ENCODE assay signal across 2 cellular contexts in the genomic region with DNA sequence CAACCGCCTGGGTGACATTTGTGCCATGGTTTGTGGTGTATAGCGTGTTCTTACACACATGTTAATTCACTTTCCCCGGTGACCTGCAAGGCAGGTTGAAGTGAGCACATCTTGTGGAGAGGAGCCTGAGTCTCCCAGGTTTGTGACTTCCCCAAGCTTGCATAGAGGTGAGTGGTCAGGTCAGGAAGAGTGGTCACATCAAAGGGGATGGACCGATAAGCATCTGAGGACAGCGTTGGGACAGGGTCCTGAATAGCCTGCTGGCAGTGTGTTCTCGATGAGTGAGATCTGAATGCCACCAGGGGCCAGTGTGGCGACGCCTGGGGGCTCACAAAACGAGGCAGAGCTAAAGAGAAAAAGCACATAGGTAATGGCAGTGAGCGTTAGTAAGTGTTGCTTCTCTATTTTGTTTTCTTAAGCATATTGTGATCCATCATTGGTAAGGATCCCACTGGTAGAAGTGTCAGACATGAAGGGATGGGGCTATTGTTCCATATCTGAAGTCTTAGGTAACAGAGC.
TF ChIP-seq lines count a peak whose summit lies in the region.

No MANE protein-coding gene starts in this region.

TF ChIP-seq in HepG2, 621 proteins besides CTCF, POLR2A, EP300 and RAD21:
- TF ChIP-seq, protein P1, sequence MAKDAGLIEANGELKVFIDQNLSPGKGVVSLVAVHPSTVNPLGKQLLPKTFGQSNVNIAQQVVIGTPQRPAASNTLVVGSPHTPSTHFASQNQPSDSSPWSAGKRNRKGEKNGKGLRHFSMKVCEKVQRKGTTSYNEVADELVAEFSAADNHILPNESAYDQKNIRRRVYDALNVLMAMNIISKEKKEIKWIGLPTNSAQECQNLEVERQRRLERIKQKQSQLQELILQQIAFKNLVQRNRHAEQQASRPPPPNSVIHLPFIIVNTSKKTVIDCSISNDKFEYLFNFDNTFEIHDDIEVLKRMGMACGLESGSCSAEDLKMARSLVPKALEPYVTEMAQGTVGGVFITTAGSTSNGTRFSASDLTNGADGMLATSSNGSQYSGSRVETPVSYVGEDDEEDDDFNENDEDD (CRISPR knock-in tag; IDR thresholded peaks at IDR 0.05; ENCODE audit: borderline replicate concordance) = no peak
- TF ChIP-seq STAG1 (CRISPR knock-in tag; IDR thresholded peaks at IDR 0.05) (peak; percentile 87), NFATC3 (CRISPR knock-in tag; IDR thresholded peaks at IDR 0.05) (no peak), XRCC5 (optimal IDR thresholded peaks at IDR 0.05; ENCODE audit: low read length) (peak; percentile 44), ZFP37 (CRISPR knock-in tag; IDR thresholded peaks at IDR 0.05; ENCODE audit: borderline replicate concordance) (no peak), SMC3 (IDR thresholded peaks at IDR 0.05; ENCODE audit: low read length) (peak; percentile 85), BRD4 (CRISPR knock-in tag; IDR thresholded peaks at IDR 0.05) (no peak), FOXM1 (CRISPR knock-in tag; IDR thresholded peaks at IDR 0.05) (no peak), SRSF9 (IDR thresholded peaks at IDR 0.05; ENCODE audit: borderline replicate concordance, insufficient read depth, low read depth, low read length, poor library complexity, severe bottlenecking) (no peak)
TF ChIP-seq in HepG2: peak in this region for 3.

TF ChIP-seq in K562, 482 proteins besides CTCF, POLR2A, EP300 and RAD21:
- no peak for TF ChIP-seq TOE1 (IDR thresholded peaks at IDR 0.05; ENCODE audit: borderline replicate concordance)
- TF ChIP-seq TOE1 (CRISPR knock-in tag; IDR thresholded peaks at IDR 0.05; ENCODE audit: borderline replicate concordance, low read depth) = no peak
- TF ChIP-seq MCM5 (IDR thresholded peaks at IDR 0.05; ENCODE audit: low read depth) = no peak
- TF ChIP-seq, protein P2, sequence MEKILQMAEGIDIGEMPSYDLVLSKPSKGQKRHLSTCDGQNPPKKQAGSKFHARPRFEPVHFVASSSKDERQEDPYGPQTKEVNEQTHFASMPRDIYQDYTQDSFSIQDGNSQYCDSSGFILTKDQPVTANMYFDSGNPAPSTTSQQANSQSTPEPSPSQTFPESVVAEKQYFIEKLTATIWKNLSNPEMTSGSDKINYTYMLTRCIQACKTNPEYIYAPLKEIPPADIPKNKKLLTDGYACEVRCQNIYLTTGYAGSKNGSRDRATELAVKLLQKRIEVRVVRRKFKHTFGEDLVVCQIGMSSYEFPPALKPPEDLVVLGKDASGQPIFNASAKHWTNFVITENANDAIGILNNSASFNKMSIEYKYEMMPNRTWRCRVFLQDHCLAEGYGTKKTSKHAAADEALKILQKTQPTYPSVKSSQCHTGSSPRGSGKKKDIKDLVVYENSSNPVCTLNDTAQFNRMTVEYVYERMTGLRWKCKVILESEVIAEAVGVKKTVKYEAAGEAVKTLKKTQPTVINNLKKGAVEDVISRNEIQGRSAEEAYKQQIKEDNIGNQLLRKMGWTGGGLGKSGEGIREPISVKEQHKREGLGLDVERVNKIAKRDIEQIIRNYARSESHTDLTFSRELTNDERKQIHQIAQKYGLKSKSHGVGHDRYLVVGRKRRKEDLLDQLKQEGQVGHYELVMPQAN (IDR thresholded peaks at IDR 0.05; ENCODE audit: borderline replicate concordance) = no peak
- TF ChIP-seq NONO (IDR thresholded peaks at IDR 0.05; ENCODE audit: low read depth in 2 of 2, low read length in 1 of 2) = no peak
- TF ChIP-seq, protein P3, sequence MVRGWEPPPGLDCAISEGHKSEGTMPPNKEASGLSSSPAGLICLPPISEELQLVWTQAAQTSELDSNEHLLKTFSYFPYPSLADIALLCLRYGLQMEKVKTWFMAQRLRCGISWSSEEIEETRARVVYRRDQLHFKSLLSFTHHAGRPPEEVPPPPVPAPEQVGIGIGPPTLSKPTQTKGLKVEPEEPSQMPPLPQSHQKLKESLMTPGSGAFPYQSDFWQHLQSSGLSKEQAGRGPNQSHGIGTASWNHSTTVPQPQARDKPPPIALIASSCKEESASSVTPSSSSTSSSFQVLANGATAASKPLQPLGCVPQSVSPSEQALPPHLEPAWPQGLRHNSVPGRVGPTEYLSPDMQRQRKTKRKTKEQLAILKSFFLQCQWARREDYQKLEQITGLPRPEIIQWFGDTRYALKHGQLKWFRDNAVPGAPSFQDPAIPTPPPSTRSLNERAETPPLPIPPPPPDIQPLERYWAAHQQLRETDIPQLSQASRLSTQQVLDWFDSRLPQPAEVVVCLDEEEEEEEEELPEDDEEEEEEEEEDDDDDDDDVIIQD (CRISPR knock-in tag; IDR thresholded peaks at IDR 0.05) = no peak
- TF ChIP-seq CCNT2 (IDR thresholded peaks at IDR 0.05; ENCODE audit: borderline replicate concordance, extremely low read depth, insufficient read length, low read depth, low read length) = no peak
- TF ChIP-seq, protein P4, sequence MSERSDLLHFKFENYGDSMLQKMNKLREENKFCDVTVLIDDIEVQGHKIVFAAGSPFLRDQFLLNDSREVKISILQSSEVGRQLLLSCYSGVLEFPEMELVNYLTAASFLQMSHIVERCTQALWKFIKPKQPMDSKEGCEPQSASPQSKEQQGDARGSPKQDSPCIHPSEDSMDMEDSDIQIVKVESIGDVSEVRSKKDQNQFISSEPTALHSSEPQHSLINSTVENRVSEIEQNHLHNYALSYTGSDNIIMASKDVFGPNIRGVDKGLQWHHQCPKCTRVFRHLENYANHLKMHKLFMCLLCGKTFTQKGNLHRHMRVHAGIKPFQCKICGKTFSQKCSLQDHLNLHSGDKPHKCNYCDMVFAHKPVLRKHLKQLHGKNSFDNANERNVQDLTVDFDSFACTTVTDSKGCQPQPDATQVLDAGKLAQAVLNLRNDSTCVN (CRISPR knock-in tag; IDR thresholded peaks at IDR 0.05) = no peak
- TF ChIP-seq RHOXF2B (CRISPR knock-in tag; conservative IDR thresholded peaks at IDR 0.05) = no peak
- TF ChIP-seq PHF21A (IDR thresholded peaks at IDR 0.05; ENCODE audit: borderline replicate concordance, low read depth) = no peak
- no peak for TF ChIP-seq CREM (IDR thresholded peaks at IDR 0.05; ENCODE audit: low read depth)
- TF ChIP-seq CGGBP1 (CRISPR knock-in tag; IDR thresholded peaks at IDR 0.05) = no peak
- no peak for TF ChIP-seq ZFP36 (IDR thresholded peaks at IDR 0.05; ENCODE audit: low read depth, low read length, partially characterized antibody)
- TF ChIP-seq RAD51 (IDR thresholded peaks at IDR 0.05; ENCODE audit: borderline replicate concordance, low read depth) = no peak
- no peak for TF ChIP-seq MEF2D (tag; conservative IDR thresholded peaks at IDR 0.05; ENCODE audit: low read depth)
- no peak for TF ChIP-seq RBFOX2 (IDR thresholded peaks at IDR 0.05; ENCODE audit: low read depth, low read length)
- TF ChIP-seq ZNF639 (CRISPR knock-in tag; conservative IDR thresholded peaks at IDR 0.05 in 1 of 2, IDR thresholded peaks at IDR 0.05 in 1 of 2) = no peak
- no peak for TF ChIP-seq SAFB (IDR thresholded peaks at IDR 0.05; ENCODE audit: borderline replicate concordance, low read depth, low read length)
- no peak for TF ChIP-seq SUPT5H (IDR thresholded peaks at IDR 0.05)
